ENCODE assay signal across 1 cellular context in genomic region chr22:35473971-35474370, GRCh38.
TF ChIP-seq lines count a peak whose summit lies in the region.

No MANE protein-coding gene starts in this region.

TF ChIP-seq in H1, 55 proteins besides CTCF, POLR2A, EP300 and RAD21:
- TF ChIP-seq KDM4A (IDR thresholded peaks at IDR 0.05; ENCODE audit: low read depth, low read length, severe bottlenecking) = no peak
- TF ChIP-seq MAX (IDR thresholded peaks at IDR 0.05) = no peak
- no peak for TF ChIP-seq CREB1 (IDR thresholded peaks at IDR 0.05)
